In the genomic region with DNA sequence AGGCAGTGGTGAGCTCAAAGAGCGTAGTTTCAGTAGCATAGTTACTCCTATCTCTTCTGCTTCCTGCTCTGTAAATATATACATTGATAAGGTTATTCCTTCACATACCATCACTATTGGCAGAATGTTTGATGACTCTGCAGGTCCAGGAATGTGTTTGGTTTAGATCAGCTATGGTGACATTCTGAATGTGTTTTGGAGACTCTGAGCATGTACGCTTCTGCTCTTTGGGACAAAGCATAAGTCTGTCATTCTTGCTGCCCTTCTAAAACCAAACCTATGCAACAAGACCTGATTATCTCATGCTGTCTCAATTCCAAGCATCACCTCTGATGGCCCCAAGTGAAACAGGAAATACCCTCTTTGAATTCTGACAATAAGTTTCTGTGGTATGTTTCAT, we compare ENCODE assay signal across 34 cellular contexts.
"Had no signal": no experiment of that assay in that cellular context is flagged by ENCODE, and none has a peak within 500 bp of the region (broad histone marks: within the 10 kb centered on the region; RNA-seq: fewer than 3 reads in every experiment).

No MANE protein-coding gene starts in this region.

- DNase-seq: activated B cell treated with CpG ODN at 0.5 μM for 24 hours; activated CD4-positive, alpha-beta T cell treated with anti-CD3 and anti-CD28 coated beads for 48 hours; activated CD4-positive, alpha-beta T cell treated with anti-CD3 and anti-CD28 coated beads, Interleukin-2, amount 50 U/mL, for 1 hour; activated CD4-positive, alpha-beta T cell treated with anti-CD3 and anti-CD28 coated beads, Interleukin-2, amount 50 U/mL, for 48 hours; activated CD8-positive, alpha-beta memory T cell treated with anti-CD3 and anti-CD28 coated beads for 24 hours; activated CD8-positive, alpha-beta T cell treated with anti-CD3 and anti-CD28 coated beads for 36 hours; activated effector memory CD4-positive, alpha-beta T cell treated with Interleukin-2 at 50 U/mL for 16 hours; activated gamma-delta T cell treated with Interleukin-2 at 50 U/mL for 16 hours; activated naive CD4-positive, alpha-beta T cell treated with anti-CD3 and anti-CD28 coated beads, Interleukin-2, amount 50 U/mL, for 16 hours; activated naive CD4-positive, alpha-beta T cell treated with Interleukin-2 at 50 U/mL for 16 hours; activated T-cell treated with anti-CD3 and anti-CD28 coated beads, Interleukin-2, amount 50 U/mL, for 4 hours; amniotic stem cell; anterior cingulate cortex; brain microvascular endothelial cell; dorsolateral prefrontal cortex; effector memory CD4-positive, alpha-beta T cell; endodermal cell; foreskin keratinocyte; gastrocnemius medialis; glutamatergic neuron; heart left ventricle; T-helper 17 cell; T1000; WERI-Rb-1 had no signal

- H3K4me1 ChIP-seq: esophagus muscularis mucosa, foreskin keratinocyte, gastrocnemius medialis, heart left ventricle had no signal

- H3K27ac ChIP-seq: brain microvascular endothelial cell, coronary artery, dorsolateral prefrontal cortex, esophagus muscularis mucosa, foreskin keratinocyte, gastrocnemius medialis, heart left ventricle, WERI-Rb-1 had no signal

- FAIRE-seq: astrocyte, bronchial epithelial cell had no signal

- H3K27ac Mint-ChIP-seq: activated B cell treated with CpG ODN at 0.5 μM for 24 hours; activated CD8-positive, alpha-beta T cell treated with anti-CD3 and anti-CD28 coated beads for 36 hours; activated naive CD8-positive, alpha-beta T cell; activated T-helper 17 cell treated with anti-CD3 and anti-CD28 coated beads, Interleukin-2, amount 50 U/mL, for 72 hours; dendritic cell treated with granulocyte-macrophage colony-stimulating factor and Interleukin-4, amounts not matched to agents 40 ng/mL and 50 ng/mL, for 4 days; T-helper 17 cell; T-helper 2 cell treated with Interferon-gamma antibody and Interleukin-4, amounts not matched to agents 5 μg/mL and 100 μg/mL, for 36 hours had no signal

- H3K4me3 Mint-ChIP-seq: activated B cell treated with CpG ODN at 0.5 μM for 24 hours; activated CD8-positive, alpha-beta T cell treated with anti-CD3 and anti-CD28 coated beads for 36 hours; activated naive CD8-positive, alpha-beta T cell; activated T-cell treated with anti-CD3 and anti-CD28 coated beads, Interleukin-2, amount 50 U/mL, for 4 hours; activated T-helper 17 cell treated with anti-CD3 and anti-CD28 coated beads, Interleukin-2, amount 50 U/mL, for 72 hours; central memory CD8-positive, alpha-beta T cell; dendritic cell treated with granulocyte-macrophage colony-stimulating factor and Interleukin-4, amounts not matched to agents 40 ng/mL and 50 ng/mL, for 4 days; endodermal cell; T-helper 17 cell; T-helper 2 cell treated with Interferon-gamma antibody and Interleukin-4, amounts not matched to agents 5 μg/mL and 100 μg/mL, for 36 hours had no signal

- ATAC-seq: activated CD4-positive, CD25-positive, alpha-beta regulatory T cell treated with anti-CD3 and anti-CD28 coated beads, Interleukin-2, amount 50 U/mL, for 24 hours; activated CD8-positive, alpha-beta T cell treated with anti-CD3 and anti-CD28 coated beads for 36 hours; activated T-cell treated with anti-CD3 and anti-CD28 coated beads, Interleukin-2, amount 50 U/mL, for 4 hours; activated T-helper 17 cell treated with anti-CD3 and anti-CD28 coated beads, Interleukin-2, amount 50 U/mL, for 72 hours; foreskin keratinocyte; gastrocnemius medialis; heart left ventricle; T-helper 17 cell had no signal

- H3K9me3 ChIP-seq: esophagus muscularis mucosa, gastrocnemius medialis, heart left ventricle had no signal

- H3K9me3 Mint-ChIP-seq: activated B cell treated with CpG ODN at 0.5 μM for 24 hours had no signal

- H3K36me3 Mint-ChIP-seq: activated naive CD8-positive, alpha-beta T cell had no signal

- H3K4me3 ChIP-seq: coronary artery, dorsolateral prefrontal cortex, esophagus muscularis mucosa, gastrocnemius medialis, heart left ventricle had no signal

- H3K4me1 Mint-ChIP-seq: activated B cell treated with CpG ODN at 0.5 μM for 24 hours; activated T-helper 17 cell treated with anti-CD3 and anti-CD28 coated beads, Interleukin-2, amount 50 U/mL, for 72 hours; central memory CD8-positive, alpha-beta T cell; T-helper 17 cell had no signal

- H3K36me3 ChIP-seq: brain microvascular endothelial cell, esophagus muscularis mucosa, gastrocnemius medialis, heart left ventricle, WERI-Rb-1 had no signal

- H3K27me3 ChIP-seq: brain microvascular endothelial cell, dorsolateral prefrontal cortex, esophagus muscularis mucosa, foreskin keratinocyte, gastrocnemius medialis, heart left ventricle had no signal

- H3K27me3 Mint-ChIP-seq: activated CD8-positive, alpha-beta T cell treated with anti-CD3 and anti-CD28 coated beads for 36 hours; activated T-helper 17 cell treated with anti-CD3 and anti-CD28 coated beads, Interleukin-2, amount 50 U/mL, for 72 hours; central memory CD8-positive, alpha-beta T cell; dendritic cell treated with granulocyte-macrophage colony-stimulating factor and Interleukin-4, amounts not matched to agents 40 ng/mL and 50 ng/mL, for 4 days; T-helper 17 cell had no signal
